In the genomic region with DNA sequence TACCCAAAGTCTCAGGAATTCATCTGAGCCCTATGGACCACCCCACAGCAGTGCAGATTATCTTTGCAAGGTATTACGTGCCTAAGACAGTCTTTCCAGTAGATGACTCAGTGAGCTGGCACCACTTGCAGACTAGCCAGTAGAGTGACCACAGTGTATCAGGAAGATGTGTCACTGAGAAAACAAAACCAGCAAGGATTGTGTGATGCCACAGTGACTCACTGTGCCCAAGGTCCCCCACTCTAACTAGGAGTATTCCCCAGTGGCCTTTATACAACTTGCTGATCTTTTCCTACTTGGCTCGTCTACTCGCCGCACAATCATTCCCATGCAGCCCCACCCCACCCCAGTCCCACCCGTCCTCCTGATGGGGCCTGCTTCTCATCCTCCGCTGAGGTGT, we compare ENCODE assay signal across 10 cellular contexts. TPM values are rescaled to one million over a fixed set of nuclear protein-coding genes. Genes with fewer than 3 reads are reported as not detected.
A peak's percentile ranks its signal among the peaks of the same experiment; 100 is the strongest.
DNase-seq lines count a peak whose midpoint lies in the region; ATAC-seq and TF ChIP-seq lines count a peak whose summit lies in the region.
"Had no signal": no experiment of that assay in that cellular context is flagged by ENCODE, and none has a peak within 500 bp of the region (broad histone marks: within the 10 kb centered on the region; RNA-seq: fewer than 3 reads in every experiment).

No MANE protein-coding gene starts in this region.

- no peak overlapping the region for H3K18ac ChIP-seq in neuronal stem cell (ENCODE audit: low read length)

- intact Hi-C loops in left lung (cut with DNase I), result no loop called here
- intact Hi-C loops in CD4-positive, alpha-beta T cell (cut with DNase I, micrococcal nuclease), result no loop called here

- no peak overlapping the region for H2BK15ac ChIP-seq in neuronal stem cell (ENCODE audit: low read length)

- H3K36me3 Mint-ChIP-seq in CD4-positive, alpha-beta T cell (ENCODE audit: low read depth), result no peaks in the 10 kb centered on the region

- POLR2A ChIA-PET in CD4-positive, alpha-beta T cell (lab: Charles Lee), result no interaction called here

- no peak overlapping the region for H4K91ac ChIP-seq in neuronal stem cell (ENCODE audit: low read depth, low read length, poor library complexity)

- no peak overlapping the region for H2AK5ac ChIP-seq in neuronal stem cell (ENCODE audit: low read depth, low read length)

- H4K8ac ChIP-seq in neuronal stem cell (ENCODE audit: low read depth, low read length), result no peak overlapping the region

- no peak overlapping the region for H3K23ac ChIP-seq in neuronal stem cell (ENCODE audit: low read depth, low read length, poor library complexity)

- DNase-seq in AG08396 (ENCODE audit: low spot score) (peak; percentile 66), HFF-Myc (ENCODE audit: extremely low read depth, low read depth) (peak; percentile 93), amniotic epithelial cell (ENCODE audit: low read depth) (peak; percentile 88), left lung (no peak), NCI-H187 (lab: John Stamatoyannopoulos, UW) (no peak), neuronal stem cell (ENCODE audit: low spot score) (no peak)
- DNase-seq in CD4-positive, alpha-beta T cell, result no peak
- DNase-seq: activated CD4-positive, alpha-beta T cell treated with anti-CD3 and anti-CD28 coated beads, Interleukin-2, amount 50 U/mL, for 4 hours had no signal

- no peak overlapping the region for H2BK5ac ChIP-seq in neuronal stem cell (ENCODE audit: low read length)

- H3K14ac ChIP-seq in neuronal stem cell (ENCODE audit: low read length), result no peak overlapping the region

- no peak overlapping the region for H3K4ac ChIP-seq in neuronal stem cell (ENCODE audit: low read length)

- H3K4me1 Mint-ChIP-seq in CD4-positive, alpha-beta T cell (ENCODE audit: low read depth), result no peaks in the 10 kb centered on the region

- no peak overlapping the region for H3K4me3 Mint-ChIP-seq in CD4-positive, alpha-beta T cell

- no peak overlapping the region for H2BK120ac ChIP-seq in neuronal stem cell (ENCODE audit: low read depth, low read length)

- H3K4me1 ChIP-seq in left lung (peaks cover 0 to 6% of the 10 kb centered on the region in 2 donors), neuronal stem cell (ENCODE audit: control insufficient read depth in 2 of 2, insufficient read depth in 1 of 2, low read depth in 1 of 2, low read length in 2 of 2) (no peaks in the 10 kb centered on the region)
- H3K4me1 ChIP-seq: parathyroid adenoma had no signal

- no peak overlapping the region for H3K27ac Mint-ChIP-seq in CD4-positive, alpha-beta T cell

- ATAC-seq in left lung, result peak; percentile 66
- ATAC-seq in CD4-positive, alpha-beta T cell (ENCODE audit: poor library complexity), result no peak
- no peak for ATAC-seq in GM21381 (IDR thresholded peaks at IDR 0.05; ENCODE audit: unreplicated experiment)

- H3K36me3 ChIP-seq in left lung (no peaks in the 10 kb centered on the region), neuronal stem cell (replicated peaks in 1 of 2; ENCODE audit: control insufficient read depth in 2 of 2, insufficient read depth in 2 of 2, low read length in 2 of 2) (no peaks in the 10 kb centered on the region)

- no peaks in the 10 kb centered on the region for H3K27me3 Mint-ChIP-seq in CD4-positive, alpha-beta T cell

- H3K27ac ChIP-seq in left lung (no peak overlapping the region), neuronal stem cell (replicated peaks; ENCODE audit: low read length) (no peak overlapping the region)
- H3K27ac ChIP-seq in CD4-positive, alpha-beta T cell (ENCODE audit: low read depth, low read length), result no peak overlapping the region
- H3K27ac ChIP-seq: parathyroid adenoma had no signal

- H3K9me3 ChIP-seq in left lung (no peaks in the 10 kb centered on the region), neuronal stem cell (replicated peaks in 1 of 2; ENCODE audit: control insufficient read depth in 2 of 2, insufficient read depth in 1 of 2, low read depth in 1 of 2, low read length in 2 of 2) (peaks cover 5 to 6% of the 10 kb centered on the region in 2 donors)
- H3K9me3 ChIP-seq in CD4-positive, alpha-beta T cell (ENCODE audit: control insufficient read depth, low read length), result peaks cover 4% of the 10 kb centered on the region

- no peak for TF ChIP-seq CTCF in HFF-Myc (IDR thresholded peaks at IDR 0.05; ENCODE audit: low read depth, low read length, missing control alignments)
- TF ChIP-seq CTCF in left lung (IDR thresholded peaks at IDR 0.05), result no peak
- no peak for TF ChIP-seq CTCF in CD4-positive, alpha-beta T cell (IDR thresholded peaks at IDR 0.05)

- H3K4me2 ChIP-seq in neuronal stem cell (ENCODE audit: insufficient read depth, low read length, poor library complexity, severe bottlenecking), result no peak overlapping the region

- H3K79me1 ChIP-seq in neuronal stem cell (ENCODE audit: low read depth, low read length), result no peaks in the 10 kb centered on the region

- CTCF ChIA-PET in CD4-positive, alpha-beta T cell (lab: Charles Lee), result interaction anchor here (1.1 to 1.2 kb wide), 2 partner anchors 11 to 349 kb away, joined by 3 read pairs; no protein-coding TSS in a partner anchor

- H3K4me3 ChIP-seq in HFF-Myc (replicated peaks; ENCODE audit: low read depth, low read length) (no peak overlapping the region), left lung (no peak overlapping the region), neuronal stem cell (ENCODE audit: low read length in 2 of 2) (no peak overlapping the region)

- no peaks in the 10 kb centered on the region for H3K9me3 Mint-ChIP-seq in CD4-positive, alpha-beta T cell

- no peak overlapping the region for H2AFZ ChIP-seq in neuronal stem cell (ENCODE audit: low read length)
- H2AFZ ChIP-seq: parathyroid adenoma had no signal

- no peak overlapping the region for H2BK12ac ChIP-seq in neuronal stem cell (ENCODE audit: low read length)

- no CpG with 5 or more reads among the region's 6 CpGs for WGBS in neuronal stem cell (ENCODE audit: extremely low coverage in 2 of 2, insufficient read length in 2 of 2, insufficient replicate concordance in 1 of 2), 2 donors

- H3K9ac ChIP-seq in neuronal stem cell (ENCODE audit: low read depth, low read length, poor library complexity), result no peak overlapping the region
- H3K9ac ChIP-seq: parathyroid adenoma had no signal

- H3K27me3 ChIP-seq in left lung, result no peaks in the 10 kb centered on the region
- H3K27me3 ChIP-seq in CD4-positive, alpha-beta T cell (ENCODE audit: control insufficient read depth, insufficient read depth, low read length), result no peaks in the 10 kb centered on the region
- H3K27me3 ChIP-seq in neuronal stem cell (ENCODE audit: control insufficient read depth in 3 of 3, insufficient read depth in 3 of 3, low read depth in 1 of 3, low read length in 3 of 3), result peaks cover 0 to 10% (median 0%) of the 10 kb centered on the region in 3 experiments

RNA-seq across cellular contexts. Expression of gene PRKCA, which starts 26.8 kb away (rescaled TPM):
- total RNA-seq in left lung, result 10 to 100 TPM; 20.6 to 30.4 TPM
- total RNA-seq in CD4-positive, alpha-beta T cell, result 10 to 100 TPM; 84.8 to 88.6 TPM
- polyA plus RNA-seq in neuronal stem cell (2013, experiment 1 of 2), result 1.5 TPM
- 1.5 TPM for polyA plus RNA-seq in neuronal stem cell (2013, experiment 2 of 2)

RNA-seq across cellular contexts. Expression of gene APOH, which starts 46.4 kb away (rescaled TPM):
- 1 to 10 TPM; 1.3 to 2.7 TPM for total RNA-seq in left lung
- total RNA-seq in CD4-positive, alpha-beta T cell, result not detected
- polyA plus RNA-seq in neuronal stem cell (2013, experiment 1 of 2), result not detected
- not detected for polyA plus RNA-seq in neuronal stem cell (2013, experiment 2 of 2)

Comparison
In these comparisons a context has a peak if more than half of its experiments do, and no peak if none do; other contexts are left out.
1. DNase-seq: peak in AG08396 (single experiment), HFF-Myc (single experiment) and amniotic epithelial cell (single experiment); none in left lung (0 of 2), NCI-H187 (0 of 2), CD4-positive, alpha-beta T cell (0 of 10) and neuronal stem cell (single experiment).